In the genomic region with DNA sequence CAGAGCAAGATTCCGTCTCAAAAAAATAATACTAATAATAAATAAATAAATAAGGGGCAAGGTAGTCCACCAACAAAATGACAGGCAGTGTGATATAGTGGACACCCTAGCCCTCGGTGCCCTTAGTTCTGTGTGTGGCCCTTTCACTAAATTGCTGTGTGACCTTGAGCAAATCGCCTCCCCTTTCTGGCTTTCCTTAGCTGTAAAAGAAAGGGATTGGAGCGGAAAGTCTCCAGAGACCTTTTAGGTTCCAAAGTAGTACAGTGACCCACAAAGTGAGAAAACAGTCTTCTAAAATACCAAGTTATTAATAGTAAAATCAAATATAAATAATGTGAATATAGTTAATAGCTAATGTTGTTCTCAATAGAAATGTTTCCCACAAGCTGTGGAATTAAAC, we compare ENCODE assay signal across 1 cellular context.
TF ChIP-seq lines count a peak whose summit lies in the region.

No MANE protein-coding gene starts in this region.

TF ChIP-seq in HepG2, 621 proteins besides CTCF, POLR2A, EP300 and RAD21:
- TF ChIP-seq ZNF768 (CRISPR knock-in tag; IDR thresholded peaks at IDR 0.05) (peak; percentile 36; the same call in 1 of the 2 replicates), ZNF101 (CRISPR knock-in tag; IDR thresholded peaks at IDR 0.05; ENCODE audit: borderline replicate concordance, low read depth) (no peak)
TF ChIP-seq in HepG2: peak in this region for 1.
